ENCODE assay signal across 8 cellular contexts in the genomic region with DNA sequence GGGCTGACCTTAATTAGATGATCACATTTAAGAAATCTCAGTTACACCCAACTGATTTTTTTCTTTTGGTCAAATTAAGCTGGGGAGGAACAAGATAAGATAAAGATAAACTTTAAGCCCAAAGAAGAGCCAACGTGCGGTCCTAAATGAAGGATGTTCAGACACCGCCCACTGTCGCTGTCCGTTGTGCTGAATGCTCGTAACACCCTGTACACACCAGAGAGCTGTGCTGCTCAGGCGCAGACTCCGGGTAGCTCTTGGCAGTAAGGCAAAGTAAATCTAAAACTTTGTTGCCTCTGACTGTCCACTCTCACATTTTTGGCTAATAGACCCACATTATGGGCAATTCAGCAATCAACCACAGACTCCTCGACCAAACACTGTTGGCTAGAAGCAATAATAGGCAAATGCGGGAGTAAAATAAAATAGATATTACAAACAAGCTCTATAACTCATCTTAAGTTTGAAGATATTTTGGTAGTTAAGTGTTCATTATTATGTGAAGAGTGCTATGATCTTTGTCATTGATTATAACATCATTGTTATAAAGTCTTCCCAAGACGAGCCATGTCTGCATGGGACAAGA. TPM values are rescaled to one million over a fixed set of nuclear protein-coding genes. Genes with fewer than 3 reads are reported as not detected.
A peak's percentile ranks its signal among the peaks of the same experiment; 100 is the strongest.
DNase-seq lines count a peak whose midpoint lies in the region; ATAC-seq and TF ChIP-seq lines count a peak whose summit lies in the region.
"Had no signal": no experiment of that assay in that cellular context is flagged by ENCODE, and none has a peak within 500 bp of the region (broad histone marks: within the 10 kb centered on the region; RNA-seq: fewer than 3 reads in every experiment).

No MANE protein-coding gene starts in this region.

- POLR2A ChIA-PET in naive thymus-derived CD8-positive, alpha-beta T cell (lab: Charles Lee), result no interaction called here

- no peaks in the 10 kb centered on the region for H3K27me3 ChIP-seq in GM23338 (ENCODE audit: insufficient read depth)

- no peaks in the 10 kb centered on the region for H3K9me2 ChIP-seq in GM23338 (ENCODE audit: insufficient read depth)

- H3K36me3 Mint-ChIP-seq in GM23338 (ENCODE audit: low read depth) (no peaks in the 10 kb centered on the region), nephron progenitor cell (ENCODE audit: low read depth) (no peaks in the 10 kb centered on the region)
- no peaks in the 10 kb centered on the region for H3K36me3 Mint-ChIP-seq in naive thymus-derived CD8-positive, alpha-beta T cell
- H3K36me3 Mint-ChIP-seq: immature natural killer cell had no signal

- in situ Hi-C loops in T47D (cut with HindIII; ENCODE audit: low pct_unique_long_range_greater_than_20kb, low sequenced_read_pairs), result no loop called here

- H3K4me2 ChIP-seq in GM23338, result no peak overlapping the region

- H3F3A ChIP-seq in GM23338 (replicated peaks; ENCODE audit: low read depth), result no peaks in the 10 kb centered on the region

- H3K27me3 Mint-ChIP-seq in GM23338 (ENCODE audit: insufficient read depth, low read depth, poor library complexity), result peaks cover 4% of the 10 kb centered on the region
- peaks cover 38% of the 10 kb centered on the region for H3K27me3 Mint-ChIP-seq in nephron progenitor cell (ENCODE audit: low read depth, poor library complexity)
- peaks cover 0 to 10% (median 2%) of the 10 kb centered on the region in 5 donors for H3K27me3 Mint-ChIP-seq in naive thymus-derived CD8-positive, alpha-beta T cell

- DNase-seq in GM23338 (ENCODE audit: low spot score), result peak; percentile 86
- peak; percentile 60 for DNase-seq in NB4 (ENCODE audit: low read depth)
- DNase-seq in T47D (ENCODE audit: low read depth in 1 of 2, low spot score in 1 of 2), result peak; percentile 32 to 68
- DNase-seq in nephron progenitor cell, result peak; percentile 89
- no peak for DNase-seq in NCI-H2081 (lab: John Stamatoyannopoulos, UW)
- no peak for DNase-seq in naive thymus-derived CD8-positive, alpha-beta T cell

- H2AFZ ChIP-seq in GM23338, result no peak overlapping the region

- no peak for TF ChIP-seq CTCF in GM23338 (conservative IDR thresholded peaks at IDR 0.05; ENCODE audit: low read depth in 2 of 2)
- no peak for TF ChIP-seq CTCF in NB4 (IDR thresholded peaks at IDR 0.05; ENCODE audit: low read depth, low read length)
- TF ChIP-seq CTCF in nephron progenitor cell (IDR thresholded peaks at IDR 0.05), result no peak

- no peaks in the 10 kb centered on the region for H3K36me3 ChIP-seq in GM23338 (ENCODE audit: insufficient read depth)

- H3K27ac ChIP-seq in GM23338 (ENCODE audit: low read depth), result no peak overlapping the region

- H4K20me1 ChIP-seq in GM23338 (replicated peaks; ENCODE audit: insufficient read depth), result peaks cover 5% of the 10 kb centered on the region; the same call in 1 of the 2 replicates

- H3K4me3 ChIP-seq in GM23338, result no peak overlapping the region
- no peak overlapping the region for H3K4me3 ChIP-seq in NB4 (ENCODE audit: low read depth, low read length)

- H3K4me1 Mint-ChIP-seq in GM23338, result no peaks in the 10 kb centered on the region
- H3K4me1 Mint-ChIP-seq in nephron progenitor cell, result no peaks in the 10 kb centered on the region
- no peaks in the 10 kb centered on the region for H3K4me1 Mint-ChIP-seq in naive thymus-derived CD8-positive, alpha-beta T cell
- H3K4me1 Mint-ChIP-seq: immature natural killer cell had no signal

- no peaks in the 10 kb centered on the region for H3K4me1 ChIP-seq in GM23338 (ENCODE audit: insufficient read depth)

- no peaks in the 10 kb centered on the region for H3K9me3 Mint-ChIP-seq in GM23338
- H3K9me3 Mint-ChIP-seq in nephron progenitor cell, result no peaks in the 10 kb centered on the region
- peaks cover 0 to 18% (median 2%) of the 10 kb centered on the region in 9 donors for H3K9me3 Mint-ChIP-seq in naive thymus-derived CD8-positive, alpha-beta T cell
- H3K9me3 Mint-ChIP-seq: immature natural killer cell had no signal

- H3K79me2 ChIP-seq in GM23338 (replicated peaks; ENCODE audit: insufficient read depth), result no peaks in the 10 kb centered on the region

- TF ChIP-seq POLR2A in NB4 (IDR thresholded peaks at IDR 0.05; ENCODE audit: extremely low read depth, insufficient read length), result no peak

- no peak overlapping the region for H3K4me3 Mint-ChIP-seq in GM23338
- H3K4me3 Mint-ChIP-seq in nephron progenitor cell, result no peak overlapping the region
- H3K4me3 Mint-ChIP-seq in naive thymus-derived CD8-positive, alpha-beta T cell, result no peak overlapping the region
- H3K4me3 Mint-ChIP-seq: immature natural killer cell had no signal

- no peak overlapping the region for H3K27ac Mint-ChIP-seq in GM23338
- no peak overlapping the region for H3K27ac Mint-ChIP-seq in nephron progenitor cell
- H3K27ac Mint-ChIP-seq in naive thymus-derived CD8-positive, alpha-beta T cell, result no peak overlapping the region
- H3K27ac Mint-ChIP-seq: immature natural killer cell had no signal

- ATAC-seq in GM23338 (peak; percentile 97), HG03354 (IDR thresholded peaks at IDR 0.05; ENCODE audit: poor library complexity, severe bottlenecking, unreplicated experiment) (no peak)
- ATAC-seq in naive thymus-derived CD8-positive, alpha-beta T cell, result no peak

TF ChIP-seq in GM23338, 12 proteins besides CTCF, POLR2A, EP300 and RAD21:
- TF ChIP-seq STAT1 (IDR thresholded peaks at IDR 0.05; ENCODE audit: unreplicated experiment) (no peak), ZNF331 (CRISPR knock-in tag; IDR thresholded peaks at IDR 0.05; ENCODE audit: low read depth) (no peak)
- TF ChIP-seq, protein P1, sequence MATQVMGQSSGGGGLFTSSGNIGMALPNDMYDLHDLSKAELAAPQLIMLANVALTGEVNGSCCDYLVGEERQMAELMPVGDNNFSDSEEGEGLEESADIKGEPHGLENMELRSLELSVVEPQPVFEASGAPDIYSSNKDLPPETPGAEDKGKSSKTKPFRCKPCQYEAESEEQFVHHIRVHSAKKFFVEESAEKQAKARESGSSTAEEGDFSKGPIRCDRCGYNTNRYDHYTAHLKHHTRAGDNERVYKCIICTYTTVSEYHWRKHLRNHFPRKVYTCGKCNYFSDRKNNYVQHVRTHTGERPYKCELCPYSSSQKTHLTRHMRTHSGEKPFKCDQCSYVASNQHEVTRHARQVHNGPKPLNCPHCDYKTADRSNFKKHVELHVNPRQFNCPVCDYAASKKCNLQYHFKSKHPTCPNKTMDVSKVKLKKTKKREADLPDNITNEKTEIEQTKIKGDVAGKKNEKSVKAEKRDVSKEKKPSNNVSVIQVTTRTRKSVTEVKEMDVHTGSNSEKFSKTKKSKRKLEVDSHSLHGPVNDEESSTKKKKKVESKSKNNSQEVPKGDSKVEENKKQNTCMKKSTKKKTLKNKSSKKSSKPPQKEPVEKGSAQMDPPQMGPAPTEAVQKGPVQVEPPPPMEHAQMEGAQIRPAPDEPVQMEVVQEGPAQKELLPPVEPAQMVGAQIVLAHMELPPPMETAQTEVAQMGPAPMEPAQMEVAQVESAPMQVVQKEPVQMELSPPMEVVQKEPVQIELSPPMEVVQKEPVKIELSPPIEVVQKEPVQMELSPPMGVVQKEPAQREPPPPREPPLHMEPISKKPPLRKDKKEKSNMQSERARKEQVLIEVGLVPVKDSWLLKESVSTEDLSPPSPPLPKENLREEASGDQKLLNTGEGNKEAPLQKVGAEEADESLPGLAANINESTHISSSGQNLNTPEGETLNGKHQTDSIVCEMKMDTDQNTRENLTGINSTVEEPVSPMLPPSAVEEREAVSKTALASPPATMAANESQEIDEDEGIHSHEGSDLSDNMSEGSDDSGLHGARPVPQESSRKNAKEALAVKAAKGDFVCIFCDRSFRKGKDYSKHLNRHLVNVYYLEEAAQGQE (IDR thresholded peaks at IDR 0.05; ENCODE audit: unreplicated experiment), result peak; percentile 93

RNA-seq across cellular contexts. Expression of a gene that starts 57.1 kb away (rescaled TPM):
- total RNA-seq in GM23338 (2014; rRNA removed; shearing (Covaris generic)), result 0.31 TPM in 1 of 2 replicates, not detected in the other
- 0.24 and 0.42 TPM in 2 replicates for polyA plus RNA-seq in GM23338 (2016; fragmentation: Nextera tagmentation; extraction: Ambion mirVana)
- not detected for total RNA-seq in naive thymus-derived CD8-positive, alpha-beta T cell
- not detected for polyA plus RNA-seq in naive thymus-derived CD8-positive, alpha-beta T cell
- polyA plus RNA-seq: immature natural killer cell had no signal

Comparison
In these comparisons a context has a peak if more than half of its experiments do, and no peak if none do; other contexts are left out.
1. DNase-seq: peak in GM23338 (single experiment), NB4 (single experiment), T47D (2 of 2) and nephron progenitor cell (single experiment); none in NCI-H2081 (0 of 2) and naive thymus-derived CD8-positive, alpha-beta T cell (0 of 10).